ENCODE assay signal across 6 cellular contexts in the genomic region with DNA sequence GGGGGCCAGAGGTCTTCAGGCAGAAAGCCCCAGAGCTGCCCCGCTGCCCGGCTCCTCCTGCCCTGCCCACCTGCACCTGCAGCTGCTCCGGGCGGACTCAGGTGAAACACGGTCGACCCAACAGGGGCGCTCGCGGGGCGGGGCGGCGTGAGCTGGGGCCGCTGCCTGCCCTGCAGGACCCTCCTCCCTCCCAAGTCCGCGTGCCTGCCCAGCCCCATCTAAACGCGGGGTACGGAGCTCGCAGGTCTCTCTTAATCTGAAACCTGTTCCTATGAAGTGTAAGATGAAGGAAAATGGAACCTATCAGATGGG. TPM values are rescaled to one million over a fixed set of nuclear protein-coding genes. Genes with fewer than 3 reads are reported as not detected.
A peak's percentile ranks its signal among the peaks of the same experiment; 100 is the strongest.
ATAC-seq and TF ChIP-seq lines count a peak whose summit lies in the region.

No MANE protein-coding gene starts in this region.

- H3K4me3 ChIP-seq in HEK293 (ENCODE audit: low read depth, low read length) (no peak overlapping the region), neutrophil (ENCODE audit: low read depth in 1 of 2, low read length in 1 of 2) (peak overlapping the region in 1 of 2 experiments; percentile 65)

- CTCF ChIA-PET in HEK293 (lab: Yijun Ruan, JAX): interaction anchor here (0.6 to 2.3 kb wide), 3 partner anchors 15 to 16 kb away, joined by 3 to 7 read pairs (median 3); no protein-coding TSS in a partner anchor

- H3K27me3 ChIP-seq in neutrophil: peaks cover 16% of the 10 kb centered on the region

- H3K9me3 ChIP-seq in HEK293 (ENCODE audit: control insufficient read depth, insufficient read depth, low read depth, low read length) (no peaks in the 10 kb centered on the region), neutrophil (no peaks in the 10 kb centered on the region)

- H3K4me1 Mint-ChIP-seq in activated T-helper 17 cell treated with anti-CD3 and anti-CD28 coated beads, Interleukin-2, amount 50 U/mL, for 72 hours: peaks cover 12% of the 10 kb centered on the region

- H3K9me3 Mint-ChIP-seq in activated T-helper 17 cell treated with anti-CD3 and anti-CD28 coated beads, Interleukin-2, amount 50 U/mL, for 72 hours: no peaks in the 10 kb centered on the region

- H3K4me1 ChIP-seq in HEK293 (ENCODE audit: control insufficient read depth, insufficient read depth, low read length): 0 out of 2 replicates have a peak, but pooled peaks cover 3% of the 10 kb centered on the region
- peaks cover 8 to 21% of the 10 kb centered on the region in 2 experiments for H3K4me1 ChIP-seq in neutrophil (ENCODE audit: control insufficient read depth in 1 of 2, insufficient read depth in 1 of 2, low read depth in 1 of 2, low read length in 1 of 2)

- H3K27me3 Mint-ChIP-seq in activated T-helper 17 cell treated with anti-CD3 and anti-CD28 coated beads, Interleukin-2, amount 50 U/mL, for 72 hours: no peaks in the 10 kb centered on the region

- ATAC-seq in activated T-helper 17 cell treated with anti-CD3 and anti-CD28 coated beads, Interleukin-2, amount 50 U/mL, for 72 hours (replicated peaks): no peak
- no peak for ATAC-seq in GM21576 (IDR thresholded peaks at IDR 0.05; ENCODE audit: unreplicated experiment)
- no peak for ATAC-seq in GM19328 (IDR thresholded peaks at IDR 0.05; ENCODE audit: unreplicated experiment)
- no peak for ATAC-seq in HG02970 (IDR thresholded peaks at IDR 0.05; ENCODE audit: low FRiP score, unreplicated experiment)

- TF ChIP-seq CTCF in HEK293 (tag by site-specific recombination; IDR thresholded peaks at IDR 0.05) (no peak; the same call in 1 of the 2 replicates), neutrophil (IDR thresholded peaks at IDR 0.05) (no peak)

- no peak overlapping the region for H3K27ac ChIP-seq in HEK293 (ENCODE audit: extremely low read depth, low read depth, low read length)
- H3K27ac ChIP-seq in neutrophil: peak overlapping the region; percentile 56

- POLR2A ChIA-PET in HEK293 (lab: Yijun Ruan, JAX): interaction anchor here (0.7 to 2.0 kb wide), 3 partner anchors 16 to 37 kb away, joined by 3 to 14 read pairs (median 3); no protein-coding TSS in a partner anchor

- H3K36me3 ChIP-seq in HEK293 (ENCODE audit: control insufficient read depth in 2 of 2, insufficient read depth in 1 of 2, low read length in 2 of 2) (peaks cover 0 to 24% of the 10 kb centered on the region in 2 experiments; a peak in 1 of 3 replicates), neutrophil (peaks cover 87% of the 10 kb centered on the region)

- H3K36me3 Mint-ChIP-seq in activated T-helper 17 cell treated with anti-CD3 and anti-CD28 coated beads, Interleukin-2, amount 50 U/mL, for 72 hours (ENCODE audit: low read depth): peaks cover 25% of the 10 kb centered on the region

- H3K4me3 Mint-ChIP-seq in activated T-helper 17 cell treated with anti-CD3 and anti-CD28 coated beads, Interleukin-2, amount 50 U/mL, for 72 hours: peak overlapping the region; percentile 77

- H3K27ac Mint-ChIP-seq in activated T-helper 17 cell treated with anti-CD3 and anti-CD28 coated beads, Interleukin-2, amount 50 U/mL, for 72 hours: peak overlapping the region; percentile 71

TF ChIP-seq in HEK293, 187 proteins besides CTCF, POLR2A, EP300 and RAD21:
- TF ChIP-seq ZNF416 (tag by site-specific recombination; IDR thresholded peaks at IDR 0.05) (no peak), ZNF354C (tag by site-specific recombination; IDR thresholded peaks at IDR 0.05; ENCODE audit: borderline replicate concordance, low read depth) (no peak), ZEB2 (tag by site-specific recombination; IDR thresholded peaks at IDR 0.05) (0 out of 2 replicates have a peak, but pooled peaks have one; percentile 15), ZNF488 (tag by site-specific recombination; IDR thresholded peaks at IDR 0.05) (no peak), ZNF473 (tag by site-specific recombination; IDR thresholded peaks at IDR 0.05) (no peak), ZIC2 (tag by site-specific recombination; IDR thresholded peaks at IDR 0.05) (no peak), ZFHX2 (tag by site-specific recombination; conservative IDR thresholded peaks at IDR 0.05) (0 out of 2 replicates have a peak, but pooled peaks have one; percentile 9), ZNF335 (tag by site-specific recombination; conservative IDR thresholded peaks at IDR 0.05) (peak; percentile 85), ZNF514 (tag by site-specific recombination; IDR thresholded peaks at IDR 0.05) (no peak), ZNF37A (tag by site-specific recombination; IDR thresholded peaks at IDR 0.05) (no peak), KLF9 (tag by site-specific recombination; IDR thresholded peaks at IDR 0.05; ENCODE audit: low read depth) (0 out of 2 replicates have a peak, but pooled peaks have one; percentile 34), KLF10 (tag by site-specific recombination; IDR thresholded peaks at IDR 0.05) (0 out of 2 replicates have a peak, but pooled peaks have one; percentile 10), EGR2 (tag by site-specific recombination; IDR thresholded peaks at IDR 0.05; ENCODE audit: low read depth) (0 out of 2 replicates have a peak, but pooled peaks have one; percentile 48), SP3 (tag by site-specific recombination; IDR thresholded peaks at IDR 0.05) (peak; percentile 67)

RNA-seq across cellular contexts. Expression of gene GNPTG, which starts 28.1 kb away (rescaled TPM):
- 10 to 100 TPM; 22.6 to 24.4 TPM for total RNA-seq in activated T-helper 17 cell treated with anti-CD3 and anti-CD28 coated beads, Interleukin-2, amount 50 U/mL, for 72 hours

RNA-seq across cellular contexts. Expression of gene TSR3, which starts 28.1 kb away (rescaled TPM):
- 10 to 100 TPM; 36.7 to 64.2 TPM for total RNA-seq in activated T-helper 17 cell treated with anti-CD3 and anti-CD28 coated beads, Interleukin-2, amount 50 U/mL, for 72 hours

RNA-seq across cellular contexts. Expression of gene UNKL, which starts 34.7 kb away (rescaled TPM):
- total RNA-seq in activated T-helper 17 cell treated with anti-CD3 and anti-CD28 coated beads, Interleukin-2, amount 50 U/mL, for 72 hours: 10 to 100 TPM; 36.4 to 76.4 TPM

RNA-seq across cellular contexts. Expression of gene UQCC4, which starts 40.7 kb away (rescaled TPM):
- total RNA-seq in activated T-helper 17 cell treated with anti-CD3 and anti-CD28 coated beads, Interleukin-2, amount 50 U/mL, for 72 hours: 10 to 100 TPM; 12.1 to 23.1 TPM

RNA-seq across cellular contexts. Expression of gene BAIAP3, which starts 46.4 kb away (rescaled TPM):
- 1 to 10 TPM in 1 of 2 donors, under 1 TPM in 1; 0.71 to 2.2 TPM for total RNA-seq in activated T-helper 17 cell treated with anti-CD3 and anti-CD28 coated beads, Interleukin-2, amount 50 U/mL, for 72 hours
